ENCODE assay signal across 8 cellular contexts in the genomic region with DNA sequence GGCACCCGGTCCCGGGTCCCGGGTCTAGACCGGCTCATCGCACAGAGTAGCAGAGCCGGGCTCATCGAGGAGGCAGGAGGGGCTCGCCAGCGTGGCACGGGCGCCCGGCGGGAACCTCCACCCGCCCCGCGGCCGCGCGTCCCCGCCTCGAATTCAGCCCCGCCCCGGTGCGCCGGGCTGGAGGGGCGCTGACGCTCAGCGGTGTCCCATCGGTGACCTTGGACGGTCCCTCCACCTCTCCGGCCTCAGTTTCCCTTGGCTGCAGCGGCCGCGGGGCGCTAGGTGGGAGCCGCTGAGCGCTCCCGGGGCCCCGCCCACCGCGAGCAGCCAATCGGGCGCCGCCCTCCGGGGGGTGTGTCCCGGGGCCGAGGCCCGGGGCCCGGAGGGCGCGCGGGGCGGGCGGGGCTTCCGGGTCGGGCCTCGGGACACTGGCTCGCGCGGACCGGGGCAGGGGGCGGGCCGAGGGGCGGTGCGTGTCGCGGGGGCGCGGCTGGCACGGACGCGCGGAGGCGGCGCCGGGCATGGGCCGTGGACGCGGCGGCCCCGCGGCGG. TPM values are rescaled to one million over a fixed set of nuclear protein-coding genes. Genes with fewer than 3 reads are reported as not detected.
DNase-seq lines count a peak whose midpoint lies in the region; ATAC-seq, FAIRE-seq and TF ChIP-seq lines count a peak whose summit lies in the region.

A gene (plus strand): TSS at position 529 of the 552 bp plus-strand sequence. CDS start 47,858 bp downstream, outside the sequence.

- DNase-seq in A549 (ENCODE audit: low read depth in 1 of 2, low spot score in 1 of 2) (peak; percentile 51 to 78), NCI-H748 (lab: John Stamatoyannopoulos, UW; ENCODE audit: unreplicated experiment) (peak; percentile 81), medulla oblongata (ENCODE audit: extremely low spot score) (peak; percentile 92)
- peak; percentile 64 to 71 for DNase-seq in activated CD8-positive, alpha-beta memory T cell treated with anti-CD3 and anti-CD28 coated beads for 4 hours (ENCODE audit: low read depth in 2 of 2)
- peak; percentile 75 for DNase-seq in effector CD8-positive, alpha-beta T cell (lab: John Stamatoyannopoulos, UW)
- peak; percentile 51 to 90 (median 70) for DNase-seq in stimulated activated CD4-positive, alpha-beta T cell treated with anti-CD3 and anti-CD28 coated beads, TNF-alpha, amount 100 ng/mL, for 48 hours (ENCODE audit: low read depth in 3 of 3)

- CTCF ChIA-PET in A549 (lab: Yijun Ruan, JAX), result no interaction called here

- no peak for TF ChIP-seq RAD21 in A549 (conservative IDR thresholded peaks at IDR 0.05 in 1 of 2, IDR thresholded peaks at IDR 0.05 in 1 of 2)

- peak within 1 kb of the TSS; percentile 95 for H3K4me2 ChIP-seq in A549

- POLR2A ChIA-PET in A549 (lab: Yijun Ruan, JAX), result no interaction called here

- no peaks in the 10 kb centered on the region for H3K4me1 ChIP-seq in A549

- peak within 1 kb of the TSS; percentile 78 for H3K4me3 ChIP-seq in A549

- no peak for FAIRE-seq in A549 (lab: Jason Lieb, UNC)

- WGBS in A549 (ENCODE audit: missing lambda C conversion rate), result 4% methylated on average over 5 of the region's 83 CpGs

- H3K27ac ChIP-seq in A549, result peak within 1 kb of the TSS; percentile 71 to 91

- no peaks in the 10 kb centered on the region for H3K9me3 ChIP-seq in A549

- ATAC-seq in A549, result peak; percentile 81 to 83
- ATAC-seq in GM18511 (IDR thresholded peaks at IDR 0.05; ENCODE audit: unreplicated experiment), result peak; percentile 75
- ATAC-seq in HG03064 (IDR thresholded peaks at IDR 0.05; ENCODE audit: low read depth, unreplicated experiment), result peak; percentile 54

- TF ChIP-seq CTCF in A549 (IDR thresholded peaks at IDR 0.05), result no peak

- no peak for TF ChIP-seq EP300 in A549 (IDR thresholded peaks at IDR 0.05)

- TF ChIP-seq POLR2A in A549 (IDR thresholded peaks at IDR 0.05; ENCODE audit: low read length), result no peak

TF ChIP-seq in A549, 52 proteins besides CTCF, POLR2A, EP300 and RAD21:
- TF ChIP-seq, protein P1, sequence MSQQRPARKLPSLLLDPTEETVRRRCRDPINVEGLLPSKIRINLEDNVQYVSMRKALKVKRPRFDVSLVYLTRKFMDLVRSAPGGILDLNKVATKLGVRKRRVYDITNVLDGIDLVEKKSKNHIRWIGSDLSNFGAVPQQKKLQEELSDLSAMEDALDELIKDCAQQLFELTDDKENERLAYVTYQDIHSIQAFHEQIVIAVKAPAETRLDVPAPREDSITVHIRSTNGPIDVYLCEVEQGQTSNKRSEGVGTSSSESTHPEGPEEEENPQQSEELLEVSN (IDR thresholded peaks at IDR 0.05; ENCODE audit: borderline replicate concordance, low read depth), result 0 out of 2 replicates have a peak, but pooled peaks have one; percentile 29
- TF ChIP-seq PHF8 (IDR thresholded peaks at IDR 0.05; ENCODE audit: borderline replicate concordance, low read depth) (no peak), MAZ (IDR thresholded peaks at IDR 0.05; ENCODE audit: borderline replicate concordance, low read depth, low read length) (no peak)

RNA-seq across cellular contexts. Expression of the gene that starts here (rescaled TPM):
- 2.8 and 3.7 TPM in 2 replicates for polyA plus RNA-seq in A549 (2011; rRNA removed)
- 0.99 and 1.5 TPM in 2 replicates for polyA plus RNA-seq in A549 (2012; cell fraction: cytosol; rRNA removed)
- 0.36 and 0.67 TPM in 2 replicates for polyA plus RNA-seq in A549 (2012; cell fraction: nucleus; rRNA removed)
- polyA plus RNA-seq in A549 (2017; fragmentation: RNase III; extraction: RNeasy Plus Mini Kit Qiagen cat#74134 plus additional on column Dnase treatment), result 2.4 to 2.7 TPM (median 2.6 TPM) in 3 replicates
- polyA minus RNA-seq in A549 (2011; rRNA and poly(A)+ RNA removed), result 8.7 and 10.8 TPM in 2 replicates

Comparison
In these comparisons a context has a peak if more than half of its experiments do, and no peak if none do; other contexts are left out.
1. Peak in every context shown above with its lines: DNase-seq, ATAC-seq, H3K4me3 ChIP-seq and H3K27ac ChIP-seq.